ENCODE assay signal across 22 cellular contexts in the genomic region with DNA sequence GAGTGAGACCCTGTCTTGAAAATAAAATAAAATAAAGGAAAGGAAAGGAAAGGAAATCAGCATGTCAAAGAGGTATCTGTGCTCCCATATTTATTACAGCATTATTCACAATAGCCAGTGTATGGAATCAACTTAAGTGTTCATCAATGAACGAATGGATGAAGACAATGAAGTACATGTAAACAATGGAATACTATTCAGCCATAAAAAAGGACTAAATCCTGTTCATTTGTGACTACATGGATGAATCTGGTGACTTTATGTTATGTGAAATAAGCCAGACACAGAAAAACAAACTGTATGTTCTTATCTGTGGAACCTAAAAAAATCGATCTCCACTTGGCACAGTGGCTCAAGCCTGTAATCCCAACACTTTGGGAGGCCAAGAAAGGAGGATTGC. TPM values are rescaled to one million over a fixed set of nuclear protein-coding genes. Genes with fewer than 3 reads are reported as not detected.
DNase-seq lines count a peak whose midpoint lies in the region; ATAC-seq, FAIRE-seq and TF ChIP-seq lines count a peak whose summit lies in the region.
"Had no signal": no experiment of that assay in that cellular context is flagged by ENCODE, and none has a peak within 500 bp of the region (broad histone marks: within the 10 kb centered on the region; RNA-seq: fewer than 3 reads in every experiment).

No MANE protein-coding gene starts in this region.

- no peak overlapping the region for H2AFZ ChIP-seq in K562 (ENCODE audit: low read depth, low read length)

- no peak for ATAC-seq in K562
- ATAC-seq: CD8-positive, alpha-beta T cell had no signal

- 26% methylated on average over 2 of the region's 2 CpGs for WGBS in K562 (ENCODE audit: insufficient coverage, low coverage, missing lambda C conversion rate)

- no peak for FAIRE-seq in K562 (lab: Jason Lieb, UNC)
- FAIRE-seq: A204.1, D721Med, G401.6, GM12891, GM19239 had no signal

- TF ChIP-seq POLR2A in K562 (conservative IDR thresholded peaks at IDR 0.05) = no peak

- no peak overlapping the region for H3K9ac ChIP-seq in K562 (ENCODE audit: insufficient read depth in 1 of 2, low read depth in 2 of 2, low read length in 2 of 2)
- H3K9ac ChIP-seq: BLaER1 treated with 17β-estradiol and CSF1 and Interleukin-3, amounts not matched to agents 10 nM and 100 nM had no signal

- H3K4me1 ChIP-seq in HEK293 (ENCODE audit: control insufficient read depth, insufficient read depth, low read length) = peaks cover 7% of the 10 kb centered on the region
- peaks cover 11 to 28% of the 10 kb centered on the region in 2 experiments; a peak in 4 of 5 replicates for H3K4me1 ChIP-seq in K562 (replicated peaks in 1 of 2; ENCODE audit: control insufficient read depth in 2 of 2, insufficient read depth in 2 of 2, low read length in 2 of 2)

- no peak for TF ChIP-seq EP300 in K562 (IDR thresholded peaks at IDR 0.05; ENCODE audit: low read length)

- DNase-seq in RWPE1 (ENCODE audit: low spot score) (no peak), K562 (ENCODE audit: extremely low read depth in 1 of 4, low spot score in 3 of 4) (no peak), HuH-7 (ENCODE audit: low spot score) (no peak), AG08396 (ENCODE audit: low spot score) (no peak), NCI-H524 (lab: John Stamatoyannopoulos, UW) (no peak)
- DNase-seq: 8988T; ACHN; AML-193; Caco-2; Calu3; CD4-positive, alpha-beta T cell; CD8-positive, alpha-beta T cell; DMS79 treated with DMSO at 0.1 percent for 48 hours; GF-D8 had no signal

- in situ Hi-C loops in K562 (cut with MboI) = no loop called here

- H3K27ac ChIP-seq in HEK293 (ENCODE audit: extremely low read depth, low read depth, low read length) (no peak overlapping the region), RWPE1 (peak overlapping the region; percentile 69), K562 (ENCODE audit: extremely low read depth, low read depth, low read length) (no peak overlapping the region)
- H3K27ac ChIP-seq: C4-2B had no signal

- H3K79me2 ChIP-seq in K562 (ENCODE audit: control insufficient read depth, insufficient read depth, low read length) = no peaks in the 10 kb centered on the region

- no TSS peak for BruUV-seq in K562 (replicated peaks; lab: Mats Ljungman, UMichigan)

- no peaks in the 10 kb centered on the region for H3K9me1 ChIP-seq in K562 (ENCODE audit: control insufficient read depth, insufficient read depth, low read length)

- no peak overlapping the region for H3K4me3 ChIP-seq in HEK293 (ENCODE audit: low read depth, low read length)
- H3K4me3 ChIP-seq in K562 = no peak overlapping the region
- H3K4me3 ChIP-seq: BLaER1 treated with 17β-estradiol and CSF1 and Interleukin-3, amounts not matched to agents 10 nM and 100 nM had no signal

- H3K4me2 ChIP-seq in K562 (ENCODE audit: insufficient read depth, low read length) = no peak overlapping the region

- no peak for TF ChIP-seq CTCF in HEK293 (tag by site-specific recombination; IDR thresholded peaks at IDR 0.05)
- TF ChIP-seq CTCF in RWPE1 (conservative IDR thresholded peaks at IDR 0.05; ENCODE audit: low read depth) = no peak
- TF ChIP-seq CTCF in K562 (IDR thresholded peaks at IDR 0.05 in 2 of 3, conservative IDR thresholded peaks at IDR 0.05 in 1 of 3; ENCODE audit: insufficient read depth in 2 of 3, low read depth in 1 of 3, low read length in 3 of 3) = no peak

- H3K9me3 ChIP-seq in HEK293 (ENCODE audit: control insufficient read depth, insufficient read depth, low read depth, low read length) (no peaks in the 10 kb centered on the region), K562 (replicated peaks; ENCODE audit: control insufficient read depth, insufficient read depth, low read depth, low read length) (no peaks in the 10 kb centered on the region)

- H3K27me3 ChIP-seq in K562 (ENCODE audit: control insufficient read depth in 2 of 2, insufficient read depth in 2 of 2, low read length in 2 of 2) = no peaks in the 10 kb centered on the region
- H3K27me3 ChIP-seq: BLaER1 treated with 17β-estradiol and CSF1 and Interleukin-3, amounts not matched to agents 10 nM and 100 nM had no signal

- no peak for TF ChIP-seq RAD21 in K562 (CRISPR knock-in tag; conservative IDR thresholded peaks at IDR 0.05 in 1 of 2, IDR thresholded peaks at IDR 0.05 in 1 of 2)

- H3K36me3 ChIP-seq in HEK293 (ENCODE audit: control insufficient read depth in 2 of 2, insufficient read depth in 1 of 2, low read length in 2 of 2) (no peaks in the 10 kb centered on the region), K562 (ENCODE audit: control insufficient read depth, insufficient read depth, low read length) (no peaks in the 10 kb centered on the region)
- H3K36me3 ChIP-seq: BLaER1 treated with 17β-estradiol and CSF1 and Interleukin-3, amounts not matched to agents 10 nM and 100 nM had no signal

- POLR2A ChIA-PET in HEK293 (lab: Yijun Ruan, JAX) = no interaction called here
- POLR2A ChIA-PET in RWPE1 (lab: Yijun Ruan, JAX; ENCODE audit: low non-redundant PET) = no interaction called here
- POLR2A ChIA-PET in K562 (lab: Yijun Ruan, JAX) = no interaction called here

- no peaks in the 10 kb centered on the region for H4K20me1 ChIP-seq in K562 (replicated peaks; ENCODE audit: control insufficient read depth, insufficient read depth, low read length)
- H4K20me1 ChIP-seq: BLaER1 treated with 17β-estradiol and CSF1 and Interleukin-3, amounts not matched to agents 10 nM and 100 nM had no signal

- intact Hi-C loops in K562 (cut with micrococcal nuclease) = no loop called here

- CTCF ChIA-PET in HEK293 (lab: Yijun Ruan, JAX) (interaction anchor here (2.5 kb wide), 1 partner anchor 9 kb away, joined by 13 read pairs; no protein-coding TSS in a partner anchor), RWPE1 (lab: Yijun Ruan, JAX) (no interaction called here), K562 (lab: Yijun Ruan, JAX; ENCODE audit: low intra/inter-chr PET ratio) (no interaction called here)

TF ChIP-seq in HEK293, 187 proteins besides CTCF, POLR2A, EP300 and RAD21:
- TF ChIP-seq ZNF146 (tag by site-specific recombination; IDR thresholded peaks at IDR 0.05) = peak; percentile 84
- no peak for TF ChIP-seq MYNN (tag by site-specific recombination; IDR thresholded peaks at IDR 0.05; ENCODE audit: borderline replicate concordance)

TF ChIP-seq in K562, 482 proteins besides CTCF, POLR2A, EP300 and RAD21:
- no peak for TF ChIP-seq ZNF766 (CRISPR knock-in tag; conservative IDR thresholded peaks at IDR 0.05)
- no peak for TF ChIP-seq TAL1 (IDR thresholded peaks at IDR 0.05)
- TF ChIP-seq MCM2 (IDR thresholded peaks at IDR 0.05; ENCODE audit: low read depth) = no peak
- TF ChIP-seq, protein P1, sequence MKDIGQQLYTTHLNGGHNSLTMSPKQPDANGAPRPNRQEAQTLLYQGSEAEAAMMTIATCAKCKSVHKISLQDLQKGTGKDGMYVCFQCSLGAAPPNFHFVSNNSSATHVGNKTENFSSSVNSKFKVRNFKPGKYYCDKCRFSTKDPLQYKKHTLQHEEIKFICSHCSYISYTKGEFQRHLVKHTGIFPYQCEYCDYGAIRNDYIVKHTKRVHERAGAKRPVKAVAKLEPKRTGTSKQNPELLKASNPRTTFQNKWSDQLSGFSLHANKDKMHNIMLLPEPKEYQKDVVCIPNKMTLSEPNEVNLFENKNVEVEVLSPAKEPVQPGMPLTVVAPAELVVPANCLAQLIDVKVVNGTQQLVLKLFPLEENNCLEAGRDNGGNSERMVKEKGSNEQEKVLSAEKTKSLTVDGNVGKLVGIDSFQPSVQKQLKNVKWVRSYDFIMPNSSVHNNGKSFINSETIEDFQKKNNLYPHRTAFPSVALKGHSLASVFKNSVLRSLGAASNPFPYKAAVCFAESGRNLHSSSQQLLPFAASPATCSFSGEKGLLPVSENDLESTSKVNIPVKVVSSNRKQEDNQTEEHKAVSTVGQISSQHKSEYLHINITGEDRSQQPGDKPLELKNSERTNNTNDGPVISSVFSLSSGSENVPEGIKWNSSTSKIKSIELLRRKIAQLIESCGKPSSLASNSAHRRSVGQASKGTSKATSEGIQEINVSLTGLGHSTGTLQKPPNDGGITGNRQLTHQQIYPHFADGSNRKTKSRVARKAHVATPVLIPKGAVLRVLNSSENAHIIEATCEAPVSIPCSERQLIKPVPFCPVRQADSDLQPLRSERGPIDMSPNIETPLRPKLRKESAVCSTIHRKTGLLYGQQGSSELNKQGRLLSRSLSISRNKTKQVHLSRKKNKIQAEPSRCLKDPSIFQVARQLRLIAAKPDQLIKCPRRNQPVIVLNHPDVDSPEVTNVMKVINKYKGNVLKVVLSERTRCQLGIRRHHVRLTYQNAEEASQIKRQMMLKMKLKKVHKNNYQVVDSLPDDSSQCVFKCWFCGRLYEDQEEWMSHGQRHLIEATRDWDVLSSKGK (CRISPR knock-in tag; IDR thresholded peaks at IDR 0.05) = no peak
- TF ChIP-seq ADNP (tag; IDR thresholded peaks at IDR 0.05) = 0 out of 2 replicates have a peak, but pooled peaks have one; percentile 24
- peak; percentile 95 for TF ChIP-seq ZNF146 (CRISPR knock-in tag; IDR thresholded peaks at IDR 0.05; ENCODE audit: unreplicated experiment)
- TF ChIP-seq KDM1A (IDR thresholded peaks at IDR 0.05) = peak in 1 of 2 experiments; percentile 46; a peak in 2 of 4 replicates
- peak; percentile 60 for TF ChIP-seq RBM25 (IDR thresholded peaks at IDR 0.05; ENCODE audit: low read depth, low read length, severe bottlenecking)
- 0 out of 2 replicates have a peak, but pooled peaks have one; percentile 19 for TF ChIP-seq BCOR (IDR thresholded peaks at IDR 0.05)

RNA-seq across cellular contexts. Expression of a gene that starts 28.0 kb away (rescaled TPM):
- total RNA-seq in K562 (2011; cell fraction: chromatin; rRNA removed; ENCODE audit: low replicate concordance) = 9.4 and 30.0 TPM in 2 replicates
- 7.2 and 9.3 TPM in 2 replicates for total RNA-seq in K562 (2011; cell fraction: nucleolus; rRNA removed)
- 10.3 and 14.0 TPM in 2 replicates for total RNA-seq in K562 (2011; cell fraction: nucleoplasm; rRNA removed)
- total RNA-seq in K562 (2014; rRNA removed) (26.0 and 26.7 TPM in 2 replicates), K562 (2014; rRNA removed; fragmentation: Illumina TruSeq; extraction: Trizol) (44.6 and 46.7 TPM in 2 replicates), K562 (2015; rRNA removed; fragmentation: Illumina TruSeq; extraction: Trizol) (38.6 and 39.6 TPM in 2 replicates), K562 (2021) (86.0 and 95.6 TPM in 2 replicates)
- polyA plus RNA-seq in K562 (2011; rRNA removed) (17.3 and 26.4 TPM in 2 replicates), K562 (2014; fragmentation: Illumina TruSeq; extraction: Trizol) (101 and 127 TPM in 2 replicates), K562 (2014; fragmentation: Nextera tagmentation; extraction: Ambion mirVana) (10 to 100 TPM; 29.2 to 38.2 TPM), K562 (2014; rRNA removed) (40.9 and 50.4 TPM in 2 replicates)
- 6.0 and 13.1 TPM in 2 replicates for polyA plus RNA-seq in K562 (2011; cell fraction: cytosol; rRNA removed)
- 16.4 and 19.7 TPM in 2 replicates for polyA plus RNA-seq in K562 (2011; cell fraction: nucleus; rRNA removed)
- 68.8 and 90.2 TPM in 2 replicates for polyA plus RNA-seq in K562 (2012)
- polyA minus RNA-seq in K562 (2011; rRNA and poly(A)+ RNA removed) = 30.9 and 35.0 TPM in 2 replicates
- 43.7 and 44.8 TPM in 2 replicates for polyA minus RNA-seq in K562 (2011; cell fraction: cytosol; rRNA and poly(A)+ RNA removed)
- 9.3 and 13.1 TPM in 2 replicates for polyA minus RNA-seq in K562 (2011; cell fraction: nucleus; rRNA and poly(A)+ RNA removed)
